22 cellular contexts compared by ENCODE assay signal in genomic region chrX:74246524-74246923, GRCh38. TPM values are rescaled to one million over a fixed set of nuclear protein-coding genes. Genes with fewer than 3 reads are reported as not detected.
DNase-seq lines count a peak whose midpoint lies in the region; ATAC-seq and TF ChIP-seq lines count a peak whose summit lies in the region.
"Had no signal": no experiment of that assay in that cellular context is flagged by ENCODE, and none has a peak within 500 bp of the region (broad histone marks: within the 10 kb centered on the region; RNA-seq: fewer than 3 reads in every experiment).

No MANE protein-coding gene starts in this region.

- peak; percentile 45 to 59 for ATAC-seq in activated T-cell treated with anti-CD3 and anti-CD28 coated beads, Interleukin-2, amount 50 U/mL, for 72 hours (replicated peaks in 1 of 2)
- ATAC-seq in activated T-cell treated with anti-CD3 and anti-CD28 coated beads, Interleukin-2, amount 50 U/mL, for 4 hours = no peak
- ATAC-seq in PC-3 (peak; percentile 58), esophagus mucosa (peak; percentile 66)
- ATAC-seq: activated CD8-positive, alpha-beta T cell treated with anti-CD3 and anti-CD28 coated beads, Interleukin-2, amount 10 ng/mL, durations not matched to agents 7 days and 5 days; activated T-helper 17 cell treated with anti-CD3 and anti-CD28 coated beads, Interleukin-2, amount 50 U/mL, for 72 hours; heart right ventricle had no signal

- H4K20me1 ChIP-seq in PC-3 (ENCODE audit: low read length) (no peaks in the 10 kb centered on the region), smooth muscle cell (ENCODE audit: low read depth) (peaks cover 24% of the 10 kb centered on the region)

- CTCF ChIA-PET in PC-3 (lab: Charles Lee) = no interaction called here

- H3K27ac ChIP-seq in PC-3 (ENCODE audit: low read length) (no peak overlapping the region), smooth muscle cell (ENCODE audit: low read depth) (peak overlapping the region; percentile 24)
- H3K27ac ChIP-seq: heart right ventricle, sigmoid colon, VCaP had no signal

- H3K9me3 Mint-ChIP-seq in activated T-cell treated with anti-CD3 and anti-CD28 coated beads, Interleukin-2, amount 50 U/mL, for 72 hours = no peaks in the 10 kb centered on the region
- no peaks in the 10 kb centered on the region for H3K9me3 Mint-ChIP-seq in activated T-cell treated with anti-CD3 and anti-CD28 coated beads, Interleukin-2, amount 50 U/mL, for 4 hours
- H3K9me3 Mint-ChIP-seq: activated T-helper 17 cell treated with anti-CD3 and anti-CD28 coated beads, Interleukin-2, amount 50 U/mL, for 72 hours; CD4-positive, alpha-beta memory T cell had no signal

- H3K36me3 Mint-ChIP-seq in activated T-cell treated with anti-CD3 and anti-CD28 coated beads, Interleukin-2, amount 50 U/mL, for 72 hours (ENCODE audit: insufficient read depth in 2 of 2) = peaks cover 0 to 2% of the 10 kb centered on the region in 2 donors
- H3K36me3 Mint-ChIP-seq in activated T-cell treated with anti-CD3 and anti-CD28 coated beads, Interleukin-2, amount 50 U/mL, for 4 hours (ENCODE audit: insufficient read depth) = peaks cover 13% of the 10 kb centered on the region

- no peaks in the 10 kb centered on the region for H3K27me3 ChIP-seq in PC-3 (ENCODE audit: low read length)
- no peaks in the 10 kb centered on the region for H3K27me3 ChIP-seq in smooth muscle cell (ENCODE audit: low read depth)
- H3K27me3 ChIP-seq: sigmoid colon had no signal

- POLR2A ChIA-PET in PC-3 (lab: Charles Lee; ENCODE audit: unreplicated experiment) = no interaction called here

- H3K9me3 ChIP-seq in PC-3 (ENCODE audit: low read length) (no peaks in the 10 kb centered on the region), smooth muscle cell (replicated peaks; ENCODE audit: low read depth) (no peaks in the 10 kb centered on the region)
- H3K9me3 ChIP-seq: heart right ventricle, sigmoid colon had no signal

- peak overlapping the region; percentile 94 for H3K27ac Mint-ChIP-seq in activated T-cell treated with anti-CD3 and anti-CD28 coated beads, Interleukin-2, amount 50 U/mL, for 72 hours
- H3K27ac Mint-ChIP-seq: activated CD8-positive, alpha-beta T cell treated with anti-CD3 and anti-CD28 coated beads, Interleukin-2, amount 10 ng/mL, durations not matched to agents 7 days and 5 days; activated T-helper 17 cell treated with anti-CD3 and anti-CD28 coated beads, Interleukin-2, amount 50 U/mL, for 72 hours; CD4-positive, alpha-beta memory T cell had no signal

- TF ChIP-seq CTCF in PC-3 (conservative IDR thresholded peaks at IDR 0.05; ENCODE audit: low read depth, low read length) = no peak
- TF ChIP-seq CTCF in smooth muscle cell (IDR thresholded peaks at IDR 0.05; ENCODE audit: borderline replicate concordance, insufficient read depth, poor library complexity, severe bottlenecking) = no peak

- no peaks in the 10 kb centered on the region for H3K4me1 Mint-ChIP-seq in activated T-cell treated with anti-CD3 and anti-CD28 coated beads, Interleukin-2, amount 50 U/mL, for 72 hours (ENCODE audit: low read depth)
- H3K4me1 Mint-ChIP-seq in activated T-cell treated with anti-CD3 and anti-CD28 coated beads, Interleukin-2, amount 50 U/mL, for 4 hours (ENCODE audit: low read depth) = no peaks in the 10 kb centered on the region
- H3K4me1 Mint-ChIP-seq: activated T-helper 17 cell treated with anti-CD3 and anti-CD28 coated beads, Interleukin-2, amount 50 U/mL, for 72 hours had no signal

- BruUV-seq in PC-3 (replicated peaks; lab: Mats Ljungman, UMichigan) = no TSS peak

- H3K4me2 ChIP-seq in PC-3 (ENCODE audit: low read length) = no peak overlapping the region
- no peak overlapping the region for H3K4me2 ChIP-seq in smooth muscle cell

- H3F3A ChIP-seq in PC-3 (ENCODE audit: low read length, unreplicated experiment) = no peaks in the 10 kb centered on the region
- H3F3A ChIP-seq in smooth muscle cell (ENCODE audit: low read depth) = peaks cover 5% of the 10 kb centered on the region

- H3K4me3 ChIP-seq in PC-3 (ENCODE audit: low read length) (no peak overlapping the region), smooth muscle cell (no peak overlapping the region)
- H3K4me3 ChIP-seq: heart right ventricle, sigmoid colon had no signal

- peaks cover 12% of the 10 kb centered on the region; the same call in 1 of the 2 replicates for H3K36me3 ChIP-seq in PC-3 (ENCODE audit: low read depth, low read length)
- peaks cover 5% of the 10 kb centered on the region for H3K36me3 ChIP-seq in smooth muscle cell (ENCODE audit: low read depth)
- H3K36me3 ChIP-seq: sigmoid colon had no signal

- no peak overlapping the region for H3K4me3 Mint-ChIP-seq in activated T-cell treated with anti-CD3 and anti-CD28 coated beads, Interleukin-2, amount 50 U/mL, for 72 hours
- no peak overlapping the region for H3K4me3 Mint-ChIP-seq in activated T-cell treated with anti-CD3 and anti-CD28 coated beads, Interleukin-2, amount 50 U/mL, for 4 hours
- H3K4me3 Mint-ChIP-seq: activated CD8-positive, alpha-beta T cell treated with anti-CD3 and anti-CD28 coated beads, Interleukin-2, amount 10 ng/mL, durations not matched to agents 7 days and 5 days; activated T-helper 17 cell treated with anti-CD3 and anti-CD28 coated beads, Interleukin-2, amount 50 U/mL, for 72 hours; CD4-positive, alpha-beta memory T cell had no signal

- intact Hi-C loops in PC-3 (cut with micrococcal nuclease) = no loop called here

- H3K9ac ChIP-seq in PC-3 (ENCODE audit: low read length) = no peak overlapping the region
- no peak overlapping the region for H3K9ac ChIP-seq in smooth muscle cell (ENCODE audit: low read depth)

- no peak for DNase-seq in activated T-cell treated with anti-CD3 and anti-CD28 coated beads, Interleukin-2, amount 50 U/mL, for 72 hours
- no peak for DNase-seq in activated T-cell treated with anti-CD3 and anti-CD28 coated beads, Interleukin-2, amount 50 U/mL, for 4 hours
- DNase-seq in PC-3 (peak; percentile 56), smooth muscle cell (lab: John Stamatoyannopoulos, UW; ENCODE audit: unreplicated experiment) (no peak), COR-L47 (lab: John Stamatoyannopoulos, UW) (no peak), COLO829 (ENCODE audit: low spot score) (no peak), NOMO-1 treated with DMSO at 0.1 percent for 48 hours (lab: John Stamatoyannopoulos, UW; ENCODE audit: unreplicated experiment) (no peak)
- DNase-seq: 8988T; activated CD8-positive, alpha-beta T cell treated with anti-CD3 and anti-CD28 coated beads, Interleukin-2, amount 10 ng/mL, durations not matched to agents 7 days and 5 days; CD4-positive, alpha-beta memory T cell; heart right ventricle; NCI-H1417 treated with DMSO at 0.1 percent for 48 hours; NCI-H446; sigmoid colon; stimulated activated CD4-positive, alpha-beta T cell treated with anti-CD3 and anti-CD28 coated beads, Interleukin-4, amount 100 ng/mL, for 1 hour; stimulated activated CD8-positive, alpha-beta memory T cell treated with anti-CD3 and anti-CD28 coated beads, Interleukin-4, amount 100 ng/mL, for 48 hours had no signal

- peaks cover 13% of the 10 kb centered on the region for H3K4me1 ChIP-seq in PC-3 (ENCODE audit: insufficient read depth, low read length)
- H3K4me1 ChIP-seq in smooth muscle cell (ENCODE audit: low read depth) = peaks cover 9% of the 10 kb centered on the region

- no peaks in the 10 kb centered on the region for H3K9me2 ChIP-seq in PC-3 (replicated peaks; ENCODE audit: low read length)

- H2AFZ ChIP-seq in PC-3 (ENCODE audit: low read length) (no peak overlapping the region), smooth muscle cell (ENCODE audit: low read depth) (no peak overlapping the region)

- H3K79me2 ChIP-seq in PC-3 (ENCODE audit: low read length) (no peaks in the 10 kb centered on the region), smooth muscle cell (ENCODE audit: low read depth) (peaks cover 13% of the 10 kb centered on the region)

- no peaks in the 10 kb centered on the region for H3K27me3 Mint-ChIP-seq in activated T-cell treated with anti-CD3 and anti-CD28 coated beads, Interleukin-2, amount 50 U/mL, for 72 hours (ENCODE audit: low read depth)
- H3K27me3 Mint-ChIP-seq in activated T-cell treated with anti-CD3 and anti-CD28 coated beads, Interleukin-2, amount 50 U/mL, for 4 hours (ENCODE audit: low read depth) = no peaks in the 10 kb centered on the region
- H3K27me3 Mint-ChIP-seq: activated T-helper 17 cell treated with anti-CD3 and anti-CD28 coated beads, Interleukin-2, amount 50 U/mL, for 72 hours; CD4-positive, alpha-beta memory T cell had no signal

RNA-seq across cellular contexts. Expression of gene ZCCHC13, which starts 57.5 kb away (rescaled TPM):
- not detected for total RNA-seq in activated T-cell treated with anti-CD3 and anti-CD28 coated beads, Interleukin-2, amount 50 U/mL, for 72 hours
- total RNA-seq in activated T-cell treated with anti-CD3 and anti-CD28 coated beads, Interleukin-2, amount 50 U/mL, for 4 hours = not detected
- total RNA-seq in PC-3 (2014; rRNA removed) (not detected in 2 replicates), esophagus mucosa (not detected), smooth muscle cell (not detected in 2 replicates)
- polyA plus RNA-seq in smooth muscle cell = not detected in 2 replicates
- total RNA-seq: activated CD8-positive, alpha-beta T cell treated with anti-CD3 and anti-CD28 coated beads, Interleukin-2, amount 10 ng/mL, durations not matched to agents 7 days and 5 days; activated T-helper 17 cell treated with anti-CD3 and anti-CD28 coated beads, Interleukin-2, amount 50 U/mL, for 72 hours; CD4-positive, alpha-beta memory T cell; H1; heart right ventricle; kidney epithelial cell; sigmoid colon had no signal
- polyA plus RNA-seq: CD4-positive, alpha-beta memory T cell; H1; heart right ventricle; sigmoid colon; thymus had no signal

Comparison
In these comparisons a context has a peak if more than half of its experiments do, and no peak if none do; other contexts are left out.
1. ATAC-seq: peak in activated T-cell treated with anti-CD3 and anti-CD28 coated beads, Interleukin-2, amount 50 U/mL, for 72 hours (2 of 2), PC-3 (single experiment) and esophagus mucosa (single experiment); none in activated T-cell treated with anti-CD3 and anti-CD28 coated beads, Interleukin-2, amount 50 U/mL, for 4 hours (0 of 2).